In genomic region chr2:100416397-100416938, GRCh38 we compare ENCODE assay signal across 8 cellular contexts. TPM values are rescaled to one million over a fixed set of nuclear protein-coding genes. Genes with fewer than 3 reads are reported as not detected.
DNase-seq lines count a peak whose midpoint lies in the region; ATAC-seq and TF ChIP-seq lines count a peak whose summit lies in the region.

No MANE protein-coding gene starts in this region.

- no peaks in the 10 kb centered on the region for H3K36me3 ChIP-seq in iPS DF 6.9 (ENCODE audit: control insufficient read depth, insufficient read depth, low read length)

- no peaks in the 10 kb centered on the region for H3K9me3 Mint-ChIP-seq in activated T-helper 1 cell treated with anti-CD3 and anti-CD28 coated beads, Interleukin-12 subunit alpha, Interleukin-12 subunit beta, Interleukin-2, Interleukin-4 antibody, amounts not matched to agents 30 ng/mL and 10 ng/mL and 1 ng/mL, durations not matched to agents 14 hours and 24 hours and 36 hours
- H3K9me3 Mint-ChIP-seq in stimulated activated naive CD8-positive, alpha-beta T cell treated with anti-CD3 and anti-CD28 coated beads, Interleukin-15, amount 100 ng/mL, for 72 hours, result peaks cover 5 to 8% of the 10 kb centered on the region in 2 donors

- H3K4me1 ChIP-seq in iPS DF 6.9 (ENCODE audit: control insufficient read depth, insufficient read depth, low read length), result peaks cover 7% of the 10 kb centered on the region

- TF ChIP-seq CTCF in HFF-Myc (IDR thresholded peaks at IDR 0.05; ENCODE audit: low read depth, low read length, missing control alignments), result no peak

- peak overlapping the region; percentile 88 for H3K4me3 Mint-ChIP-seq in activated T-helper 1 cell treated with anti-CD3 and anti-CD28 coated beads, Interleukin-12 subunit alpha, Interleukin-12 subunit beta, Interleukin-2, Interleukin-4 antibody, amounts not matched to agents 30 ng/mL and 10 ng/mL and 1 ng/mL, durations not matched to agents 14 hours and 24 hours and 36 hours
- H3K4me3 Mint-ChIP-seq in stimulated activated naive CD8-positive, alpha-beta T cell treated with anti-CD3 and anti-CD28 coated beads, Interleukin-15, amount 100 ng/mL, for 72 hours, result peak overlapping the region; percentile 97 to 99

- intact Hi-C loops in activated T-helper 1 cell treated with anti-CD3 and anti-CD28 coated beads, Interleukin-12 subunit alpha, Interleukin-12 subunit beta, Interleukin-2, Interleukin-4 antibody, amounts not matched to agents 30 ng/mL and 10 ng/mL and 1 ng/mL, durations not matched to agents 14 hours and 24 hours and 36 hours (cut with micrococcal nuclease), result loop anchor here (2.0 to 5.0 kb wide), 2 partner anchors 146 to 1764 kb away; partner anchors contain the start of gene PDCL3

- H3K27me3 Mint-ChIP-seq in activated T-helper 1 cell treated with anti-CD3 and anti-CD28 coated beads, Interleukin-12 subunit alpha, Interleukin-12 subunit beta, Interleukin-2, Interleukin-4 antibody, amounts not matched to agents 30 ng/mL and 10 ng/mL and 1 ng/mL, durations not matched to agents 14 hours and 24 hours and 36 hours (ENCODE audit: insufficient read depth), result peaks cover 18% of the 10 kb centered on the region
- H3K27me3 Mint-ChIP-seq in stimulated activated naive CD8-positive, alpha-beta T cell treated with anti-CD3 and anti-CD28 coated beads, Interleukin-15, amount 100 ng/mL, for 72 hours, result no peaks in the 10 kb centered on the region

- no peaks in the 10 kb centered on the region for H3K9me3 ChIP-seq in iPS DF 6.9 (ENCODE audit: control insufficient read depth, insufficient read depth, low read length)

- H3K36me3 Mint-ChIP-seq in activated T-helper 1 cell treated with anti-CD3 and anti-CD28 coated beads, Interleukin-12 subunit alpha, Interleukin-12 subunit beta, Interleukin-2, Interleukin-4 antibody, amounts not matched to agents 30 ng/mL and 10 ng/mL and 1 ng/mL, durations not matched to agents 14 hours and 24 hours and 36 hours (ENCODE audit: low read depth), result peaks cover 2% of the 10 kb centered on the region

- no peaks in the 10 kb centered on the region for H3K27me3 ChIP-seq in iPS DF 6.9 (ENCODE audit: control insufficient read depth, insufficient read depth, low read length)

- no peak for DNase-seq in HFF-Myc (ENCODE audit: extremely low read depth, low read depth)
- DNase-seq in activated T-helper 1 cell treated with anti-CD3 and anti-CD28 coated beads, Interleukin-12 subunit alpha, Interleukin-12 subunit beta, Interleukin-2, Interleukin-4 antibody, amounts not matched to agents 30 ng/mL and 10 ng/mL and 1 ng/mL, durations not matched to agents 14 hours and 24 hours and 36 hours (ENCODE audit: low spot score), result no peak
- DNase-seq in iPS DF 6.9 (ENCODE audit: low read depth, low spot score), result no peak
- DNase-seq in stimulated activated naive CD8-positive, alpha-beta T cell treated with anti-CD3 and anti-CD28 coated beads, Interleukin-15, amount 100 ng/mL, for 72 hours, result no peak
- DNase-seq in glomerular visceral epithelial cell (ENCODE audit: extremely low spot score), result no peak
- DNase-seq in SHP77 treated with DMSO at 0.1 percent for 48 hours (lab: John Stamatoyannopoulos, UW), result no peak
- DNase-seq in NCI-H187 (lab: John Stamatoyannopoulos, UW), result no peak

- ATAC-seq in stimulated activated naive CD8-positive, alpha-beta T cell treated with anti-CD3 and anti-CD28 coated beads, Interleukin-15, amount 100 ng/mL, for 72 hours, result no peak
- ATAC-seq in HG02884 (IDR thresholded peaks at IDR 0.05; ENCODE audit: unreplicated experiment), result no peak

- H3K27ac Mint-ChIP-seq in activated T-helper 1 cell treated with anti-CD3 and anti-CD28 coated beads, Interleukin-12 subunit alpha, Interleukin-12 subunit beta, Interleukin-2, Interleukin-4 antibody, amounts not matched to agents 30 ng/mL and 10 ng/mL and 1 ng/mL, durations not matched to agents 14 hours and 24 hours and 36 hours, result no peak overlapping the region
- H3K27ac Mint-ChIP-seq in stimulated activated naive CD8-positive, alpha-beta T cell treated with anti-CD3 and anti-CD28 coated beads, Interleukin-15, amount 100 ng/mL, for 72 hours, result peak overlapping the region; percentile 65 to 97

- no CpG with 5 or more reads among the region's 6 CpGs for WGBS in iPS DF 6.9 (ENCODE audit: insufficient coverage, insufficient read length)

- H3K4me3 ChIP-seq in HFF-Myc (replicated peaks; ENCODE audit: low read depth, low read length) (peak overlapping the region; percentile 83), iPS DF 6.9 (ENCODE audit: low read length) (peak overlapping the region; percentile 64; the same call in 1 of the 2 replicates)

- H3K27ac ChIP-seq in iPS DF 6.9 (ENCODE audit: low read length), result no peak overlapping the region

- H3K4me1 Mint-ChIP-seq in activated T-helper 1 cell treated with anti-CD3 and anti-CD28 coated beads, Interleukin-12 subunit alpha, Interleukin-12 subunit beta, Interleukin-2, Interleukin-4 antibody, amounts not matched to agents 30 ng/mL and 10 ng/mL and 1 ng/mL, durations not matched to agents 14 hours and 24 hours and 36 hours (ENCODE audit: low read depth), result peaks cover 13% of the 10 kb centered on the region
- peaks cover 32% of the 10 kb centered on the region for H3K4me1 Mint-ChIP-seq in stimulated activated naive CD8-positive, alpha-beta T cell treated with anti-CD3 and anti-CD28 coated beads, Interleukin-15, amount 100 ng/mL, for 72 hours

RNA-seq across cellular contexts. Expression of gene CHST10, which starts 1.0 kb away (rescaled TPM):
- 7.4 and 7.8 TPM in 2 replicates for total RNA-seq in activated T-helper 1 cell treated with anti-CD3 and anti-CD28 coated beads, Interleukin-12 subunit alpha, Interleukin-12 subunit beta, Interleukin-2, Interleukin-4 antibody, amounts not matched to agents 30 ng/mL and 10 ng/mL and 1 ng/mL, durations not matched to agents 14 hours and 24 hours and 36 hours

RNA-seq across cellular contexts. Expression of gene NMS, which starts 53.8 kb away (rescaled TPM):
- total RNA-seq in activated T-helper 1 cell treated with anti-CD3 and anti-CD28 coated beads, Interleukin-12 subunit alpha, Interleukin-12 subunit beta, Interleukin-2, Interleukin-4 antibody, amounts not matched to agents 30 ng/mL and 10 ng/mL and 1 ng/mL, durations not matched to agents 14 hours and 24 hours and 36 hours, result not detected in 2 replicates
